Comparison of ENCODE assay signal across 1 cellular context in genomic region chr10:22852712-22853353, GRCh38.
TF ChIP-seq lines count a peak whose summit lies in the region.

No MANE protein-coding gene starts in this region.

TF ChIP-seq in K562, 482 proteins besides CTCF, POLR2A, EP300 and RAD21 (continued from another document):
- no peak for TF ChIP-seq ZNF311 (CRISPR knock-in tag; IDR thresholded peaks at IDR 0.05)
- TF ChIP-seq RCOR1 (IDR thresholded peaks at IDR 0.05; ENCODE audit: borderline replicate concordance in 1 of 2, low read depth in 2 of 2, low read length in 2 of 2) = 0 out of 4 replicates have a peak, but pooled peaks of 1 of the 2 experiments have one; percentile 9
- peak; percentile 66; the same call in 1 of the 2 replicates for TF ChIP-seq C11orf30 (IDR thresholded peaks at IDR 0.05; ENCODE audit: low read depth)
- TF ChIP-seq CTBP1 (IDR thresholded peaks at IDR 0.05; ENCODE audit: borderline replicate concordance) = peak; percentile 60
- TF ChIP-seq PTRF (tag; IDR thresholded peaks at IDR 0.05) = no peak
